ENCODE assay signal across 9 cellular contexts in genomic region chr5:140855772-140856674, GRCh38.
DNase-seq lines count a peak whose midpoint lies in the region.
"Had no signal": no experiment of that assay in that cellular context is flagged by ENCODE, and none has a peak within 500 bp of the region (broad histone marks: within the 10 kb centered on the region; RNA-seq: fewer than 3 reads in every experiment).

PCDHA10 (plus strand) TSS chr5:140855897; CDS start chr5:140856049, 152 bp downstream.

- H3K9ac ChIP-seq in SK-N-MC (ENCODE audit: insufficient read length), result no peak within 1 kb of the TSS

- DNase-seq in NCI-H510A treated with DMSO at 0.1 percent for 48 hours (lab: John Stamatoyannopoulos, UW) (peak; percentile 33), NCI-H510A (lab: John Stamatoyannopoulos, UW) (no peak), SK-N-MC (ENCODE audit: low read depth, low spot score) (peak; percentile 56), superior temporal gyrus (ENCODE audit: extremely low spot score) (peak; percentile 53)
- DNase-seq in activated effector memory CD4-positive, alpha-beta T cell treated with anti-CD3 and anti-CD28 coated beads, Interleukin-2, amount 50 U/mL, for 16 hours, result no peak
- DNase-seq in central memory CD4-positive, alpha-beta T cell, result no peak
- DNase-seq in activated CD4-positive, CD25-positive, alpha-beta regulatory T cell treated with anti-CD3 and anti-CD28 coated beads, Interleukin-2, amount 50 U/mL, for 72 hours, result no peak
- DNase-seq: NCI-H2081 had no signal

- H3K4me3 ChIP-seq in SK-N-MC, result no peak within 1 kb of the TSS
- H3K4me3 ChIP-seq in iPS-11a (ENCODE audit: low read depth, low read length), result peak within 1 kb of the TSS; percentile 36

- no peak within 1 kb of the TSS for H3K27ac ChIP-seq in SK-N-MC

- no peaks in the 10 kb centered on the region for H3K9me3 ChIP-seq in SK-N-MC (ENCODE audit: low read depth, low read length)

- H3K36me3 ChIP-seq in SK-N-MC (ENCODE audit: insufficient read depth, low read length), result no peaks in the 10 kb centered on the region

Comparison
In these comparisons a context has a peak if more than half of its experiments do, and no peak if none do; other contexts are left out.
1. DNase-seq: peak in NCI-H510A treated with DMSO at 0.1 percent for 48 hours (single experiment), SK-N-MC (single experiment) and superior temporal gyrus (single experiment); none in NCI-H510A (single experiment), activated effector memory CD4-positive, alpha-beta T cell treated with anti-CD3 and anti-CD28 coated beads, Interleukin-2, amount 50 U/mL, for 16 hours (single experiment), central memory CD4-positive, alpha-beta T cell (single experiment) and activated CD4-positive, CD25-positive, alpha-beta regulatory T cell treated with anti-CD3 and anti-CD28 coated beads, Interleukin-2, amount 50 U/mL, for 72 hours (single experiment).